Comparison of ENCODE assay signal across 17 cellular contexts in the genomic region with DNA sequence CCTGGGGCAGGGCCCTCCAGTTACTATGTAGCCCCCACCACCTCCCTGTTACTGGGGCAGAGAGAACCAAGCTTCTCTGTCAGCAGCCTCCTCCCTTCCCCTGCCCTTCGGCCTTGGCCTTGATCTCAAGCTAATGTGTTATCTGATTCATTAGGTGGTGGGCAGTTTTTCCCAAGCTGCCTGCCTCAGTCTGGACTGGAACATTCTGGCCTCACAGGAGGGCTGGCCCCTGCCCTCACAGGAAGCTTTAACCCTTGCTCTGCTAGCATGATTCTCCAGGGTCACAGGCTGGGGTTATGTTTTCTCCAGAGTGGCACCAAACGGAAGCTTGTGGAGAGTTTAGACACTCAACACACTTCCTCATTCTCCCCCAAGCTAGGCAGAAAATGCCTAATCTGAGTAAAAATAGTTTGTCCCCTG. TPM values are rescaled to one million over a fixed set of nuclear protein-coding genes. Genes with fewer than 3 reads are reported as not detected.
DNase-seq lines count a peak whose midpoint lies in the region; ATAC-seq and TF ChIP-seq lines count a peak whose summit lies in the region.
"Had no signal": no experiment of that assay in that cellular context is flagged by ENCODE, and none has a peak within 500 bp of the region (broad histone marks: within the 10 kb centered on the region; RNA-seq: fewer than 3 reads in every experiment).

No MANE protein-coding gene starts in this region.

- no peaks in the 10 kb centered on the region for H3K27me3 Mint-ChIP-seq in dendritic cell treated with granulocyte-macrophage colony-stimulating factor and Interleukin-4, amounts not matched to agents 40 ng/mL and 50 ng/mL, for 4 days

- ATAC-seq in GM21528 (IDR thresholded peaks at IDR 0.05; ENCODE audit: low FRiP score, unreplicated experiment) (no peak), HG03520 (IDR thresholded peaks at IDR 0.05; ENCODE audit: unreplicated experiment) (no peak)
- ATAC-seq: HCT116, WTC11 had no signal

- no peak overlapping the region for H3K27ac ChIP-seq in SK-N-SH (ENCODE audit: low read depth in 2 of 2, low read length in 1 of 2)
- H3K27ac ChIP-seq: colonic mucosa had no signal

- H3K4me3 ChIP-seq in SK-N-SH (ENCODE audit: low read depth in 2 of 2, low read length in 1 of 2), result no peak overlapping the region
- H3K4me3 ChIP-seq: colonic mucosa had no signal

- peaks cover 0 to 4% of the 10 kb centered on the region in 2 experiments; a peak in 1 of 4 replicates for H3K4me1 ChIP-seq in SK-N-SH (ENCODE audit: control insufficient read depth in 1 of 2, insufficient read depth in 2 of 2, low read depth in 1 of 2, low read length in 1 of 2)
- H3K4me1 ChIP-seq: colonic mucosa had no signal

- POLR2A ChIA-PET in SK-N-SH (lab: Yijun Ruan, JAX), result no interaction called here

- in situ Hi-C loops in GM13976 (cut with MboI; ENCODE audit: low sequenced_read_pairs, unreplicated experiment), result no loop called here

- peak; percentile 42 for DNase-seq in GM13976 (ENCODE audit: low spot score)
- peak; percentile 70 to 83 for DNase-seq in NOMO-1 (lab: John Stamatoyannopoulos, UW; ENCODE audit: unreplicated experiment in 2 of 2)
- peak; percentile 53 for DNase-seq in renal cortical epithelial cell (ENCODE audit: low read depth)
- no peak for DNase-seq in NCI-H187 treated with DMSO at 0.1 percent for 48 hours (lab: John Stamatoyannopoulos, UW)
- DNase-seq in SK-N-SH, result no peak
- DNase-seq: activated gamma-delta T cell; Calu3; colonic mucosa; foreskin melanocyte; NCI-H1417 treated with DMSO at 0.1 percent for 48 hours; small intestine; stimulated activated CD8-positive, alpha-beta memory T cell treated with anti-CD3 and anti-CD28 coated beads, Interleukin-4, amount 100 ng/mL, for 48 hours had no signal

- no peak for TF ChIP-seq RAD21 in SK-N-SH (IDR thresholded peaks at IDR 0.05; ENCODE audit: low read length)

- peak overlapping the region; percentile 92 for H3K27ac Mint-ChIP-seq in dendritic cell treated with granulocyte-macrophage colony-stimulating factor and Interleukin-4, amounts not matched to agents 40 ng/mL and 50 ng/mL, for 4 days
- H3K27ac Mint-ChIP-seq: WTC11 had no signal

- H3K4me3 Mint-ChIP-seq in dendritic cell treated with granulocyte-macrophage colony-stimulating factor and Interleukin-4, amounts not matched to agents 40 ng/mL and 50 ng/mL, for 4 days, result no peak overlapping the region
- H3K4me3 Mint-ChIP-seq: WTC11 had no signal

- no peak overlapping the region for H3K9ac ChIP-seq in SK-N-SH

- intact Hi-C loops in dendritic cell treated with granulocyte-macrophage colony-stimulating factor and Interleukin-4, amounts not matched to agents 40 ng/mL and 50 ng/mL, for 4 days (cut with micrococcal nuclease), result no loop called here

- no peak overlapping the region for H2AFZ ChIP-seq in SK-N-SH (ENCODE audit: low read depth)

- no peaks in the 10 kb centered on the region for H3K9me3 Mint-ChIP-seq in dendritic cell treated with granulocyte-macrophage colony-stimulating factor and Interleukin-4, amounts not matched to agents 40 ng/mL and 50 ng/mL, for 4 days

- H3F3A ChIP-seq in SK-N-SH (replicated peaks; ENCODE audit: insufficient read depth), result no peaks in the 10 kb centered on the region

- no peak for TF ChIP-seq CTCF in GM13976 (IDR thresholded peaks at IDR 0.05; ENCODE audit: borderline replicate concordance, control extremely low read depth, extremely low read depth, insufficient read depth, missing control alignments)
- TF ChIP-seq CTCF in SK-N-SH (IDR thresholded peaks at IDR 0.05), result no peak

- CTCF ChIA-PET in SK-N-SH (lab: Yijun Ruan, JAX), result interaction anchor here (1.2 to 2.5 kb wide), 2 partner anchors 21 to 33 kb away, joined by 3 to 10 read pairs; no protein-coding TSS in a partner anchor

- H3K9me3 ChIP-seq in SK-N-SH, result no peaks in the 10 kb centered on the region
- H3K9me3 ChIP-seq: colonic mucosa had no signal

- no peaks in the 10 kb centered on the region for H3K27me3 ChIP-seq in SK-N-SH (ENCODE audit: insufficient read depth)
- H3K27me3 ChIP-seq: colonic mucosa had no signal

- no peak for TF ChIP-seq EP300 in SK-N-SH (IDR thresholded peaks at IDR 0.05; ENCODE audit: borderline replicate concordance in 1 of 2, low read depth in 1 of 2, low read length in 1 of 2)

- H4K20me1 ChIP-seq in SK-N-SH (ENCODE audit: insufficient read depth), result no peaks in the 10 kb centered on the region

- no peaks in the 10 kb centered on the region for H3K36me3 ChIP-seq in SK-N-SH (replicated peaks in 1 of 2; ENCODE audit: control insufficient read depth in 1 of 2, insufficient read depth in 2 of 2, low read length in 1 of 2)
- H3K36me3 ChIP-seq: colonic mucosa had no signal

- WGBS in SK-N-SH (ENCODE audit: low lambda C conversion rate), result 85% methylated on average over 2 of the region's 2 CpGs

- H3K4me2 ChIP-seq in SK-N-SH, result no peak overlapping the region

- H3K9me2 ChIP-seq in SK-N-SH, result no peaks in the 10 kb centered on the region

- no peaks in the 10 kb centered on the region for H3K79me2 ChIP-seq in SK-N-SH (ENCODE audit: insufficient read depth)

- peaks cover 60% of the 10 kb centered on the region for H3K4me1 Mint-ChIP-seq in dendritic cell treated with granulocyte-macrophage colony-stimulating factor and Interleukin-4, amounts not matched to agents 40 ng/mL and 50 ng/mL, for 4 days (ENCODE audit: low read depth)

- no peaks in the 10 kb centered on the region for H3K36me3 Mint-ChIP-seq in dendritic cell treated with granulocyte-macrophage colony-stimulating factor and Interleukin-4, amounts not matched to agents 40 ng/mL and 50 ng/mL, for 4 days (ENCODE audit: low read depth)
- H3K36me3 Mint-ChIP-seq: WTC11 had no signal

TF ChIP-seq in SK-N-SH, 30 proteins besides CTCF, POLR2A, EP300 and RAD21:
- TF ChIP-seq, protein P1, sequence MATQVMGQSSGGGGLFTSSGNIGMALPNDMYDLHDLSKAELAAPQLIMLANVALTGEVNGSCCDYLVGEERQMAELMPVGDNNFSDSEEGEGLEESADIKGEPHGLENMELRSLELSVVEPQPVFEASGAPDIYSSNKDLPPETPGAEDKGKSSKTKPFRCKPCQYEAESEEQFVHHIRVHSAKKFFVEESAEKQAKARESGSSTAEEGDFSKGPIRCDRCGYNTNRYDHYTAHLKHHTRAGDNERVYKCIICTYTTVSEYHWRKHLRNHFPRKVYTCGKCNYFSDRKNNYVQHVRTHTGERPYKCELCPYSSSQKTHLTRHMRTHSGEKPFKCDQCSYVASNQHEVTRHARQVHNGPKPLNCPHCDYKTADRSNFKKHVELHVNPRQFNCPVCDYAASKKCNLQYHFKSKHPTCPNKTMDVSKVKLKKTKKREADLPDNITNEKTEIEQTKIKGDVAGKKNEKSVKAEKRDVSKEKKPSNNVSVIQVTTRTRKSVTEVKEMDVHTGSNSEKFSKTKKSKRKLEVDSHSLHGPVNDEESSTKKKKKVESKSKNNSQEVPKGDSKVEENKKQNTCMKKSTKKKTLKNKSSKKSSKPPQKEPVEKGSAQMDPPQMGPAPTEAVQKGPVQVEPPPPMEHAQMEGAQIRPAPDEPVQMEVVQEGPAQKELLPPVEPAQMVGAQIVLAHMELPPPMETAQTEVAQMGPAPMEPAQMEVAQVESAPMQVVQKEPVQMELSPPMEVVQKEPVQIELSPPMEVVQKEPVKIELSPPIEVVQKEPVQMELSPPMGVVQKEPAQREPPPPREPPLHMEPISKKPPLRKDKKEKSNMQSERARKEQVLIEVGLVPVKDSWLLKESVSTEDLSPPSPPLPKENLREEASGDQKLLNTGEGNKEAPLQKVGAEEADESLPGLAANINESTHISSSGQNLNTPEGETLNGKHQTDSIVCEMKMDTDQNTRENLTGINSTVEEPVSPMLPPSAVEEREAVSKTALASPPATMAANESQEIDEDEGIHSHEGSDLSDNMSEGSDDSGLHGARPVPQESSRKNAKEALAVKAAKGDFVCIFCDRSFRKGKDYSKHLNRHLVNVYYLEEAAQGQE (IDR thresholded peaks at IDR 0.05; ENCODE audit: low read depth, low read length), result no peak
- no peak for TF ChIP-seq GATA2 (CRISPR knock-in tag; IDR thresholded peaks at IDR 0.05)
- TF ChIP-seq EZH2phosphoT487 (IDR thresholded peaks at IDR 0.05; ENCODE audit: borderline replicate concordance, low read depth), result no peak
- TF ChIP-seq POLR2AphosphoS5 (IDR thresholded peaks at IDR 0.05; ENCODE audit: low read depth, low read length), result no peak
- TF ChIP-seq GABPA (IDR thresholded peaks at IDR 0.05; ENCODE audit: low read depth), result no peak
- TF ChIP-seq RCOR1 (IDR thresholded peaks at IDR 0.05; ENCODE audit: low read length), result no peak
- no peak for TF ChIP-seq FOSL2 (IDR thresholded peaks at IDR 0.05; ENCODE audit: borderline replicate concordance, low read depth)
- no peak for TF ChIP-seq TEAD4 (IDR thresholded peaks at IDR 0.05; ENCODE audit: borderline replicate concordance, insufficient read depth)
- TF ChIP-seq CHD2 (IDR thresholded peaks at IDR 0.05; ENCODE audit: low read length, partially characterized antibody), result no peak
- no peak for TF ChIP-seq FOXJ3 (CRISPR knock-in tag; IDR thresholded peaks at IDR 0.05)
- TF ChIP-seq, protein P2, sequence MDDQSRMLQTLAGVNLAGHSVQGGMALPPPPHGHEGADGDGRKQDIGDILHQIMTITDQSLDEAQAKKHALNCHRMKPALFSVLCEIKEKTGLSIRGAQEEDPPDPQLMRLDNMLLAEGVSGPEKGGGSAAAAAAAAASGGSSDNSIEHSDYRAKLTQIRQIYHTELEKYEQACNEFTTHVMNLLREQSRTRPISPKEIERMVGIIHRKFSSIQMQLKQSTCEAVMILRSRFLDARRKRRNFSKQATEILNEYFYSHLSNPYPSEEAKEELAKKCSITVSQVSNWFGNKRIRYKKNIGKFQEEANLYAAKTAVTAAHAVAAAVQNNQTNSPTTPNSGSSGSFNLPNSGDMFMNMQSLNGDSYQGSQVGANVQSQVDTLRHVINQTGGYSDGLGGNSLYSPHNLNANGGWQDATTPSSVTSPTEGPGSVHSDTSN (IDR thresholded peaks at IDR 0.05), result no peak
- no peak for TF ChIP-seq TCF12 (IDR thresholded peaks at IDR 0.05)
- TF ChIP-seq TAF1 (IDR thresholded peaks at IDR 0.05; ENCODE audit: borderline replicate concordance, low read depth, low read length), result no peak

RNA-seq across cellular contexts. Expression of gene SLC6A9, which starts 37.2 kb away (rescaled TPM):
- total RNA-seq in renal cortical epithelial cell, result 2.8 and 5.0 TPM in 2 replicates
- 3.6 and 3.9 TPM in 2 replicates for polyA plus RNA-seq in SK-N-SH (2012; rRNA removed)
- 1.3 and 2.5 TPM in 2 replicates for polyA plus RNA-seq in SK-N-SH (2012; cell fraction: cytosol; rRNA removed)
- polyA plus RNA-seq in SK-N-SH (2012; cell fraction: nucleus; rRNA removed), result 10.7 and 12.4 TPM in 2 replicates

RNA-seq across cellular contexts. Expression of gene KLF17, which starts 50.2 kb away (rescaled TPM):
- not detected in 2 replicates for total RNA-seq in renal cortical epithelial cell
- 0.21 and 0.26 TPM in 2 replicates for polyA plus RNA-seq in SK-N-SH (2012; rRNA removed)
- polyA plus RNA-seq in SK-N-SH (2012; cell fraction: cytosol; rRNA removed), result 0.18 and 0.25 TPM in 2 replicates
- polyA plus RNA-seq in SK-N-SH (2012; cell fraction: nucleus; rRNA removed), result 0.29 and 0.38 TPM in 2 replicates
- total RNA-seq: Calu3, colonic mucosa, WTC11 had no signal

Comparison
In these comparisons a context has a peak if more than half of its experiments do, and no peak if none do; other contexts are left out.
1. DNase-seq: peak in GM13976 (single experiment), NOMO-1 (2 of 2) and renal cortical epithelial cell (single experiment); none in NCI-H187 treated with DMSO at 0.1 percent for 48 hours (single experiment) and SK-N-SH (single experiment).